ENCODE assay signal across 8 cellular contexts in genomic region chr5:174935854-174936474, GRCh38.
A peak's percentile ranks its signal among the peaks of the same experiment; 100 is the strongest.
DNase-seq lines count a peak whose midpoint lies in the region; ATAC-seq and TF ChIP-seq lines count a peak whose summit lies in the region.

No MANE protein-coding gene starts in this region.

- no peaks in the 10 kb centered on the region for H3K27me3 ChIP-seq in BJ (ENCODE audit: control insufficient read depth, insufficient read depth, low read length)

- no peak overlapping the region for H3K27ac Mint-ChIP-seq in activated T-cell treated with anti-CD3 and anti-CD28 coated beads, Interleukin-2, amount 50 U/mL, for 24 hours

- no peak for ATAC-seq in GM19351 (IDR thresholded peaks at IDR 0.05; ENCODE audit: unreplicated experiment)

- H3K4me1 Mint-ChIP-seq in activated T-cell treated with anti-CD3 and anti-CD28 coated beads, Interleukin-2, amount 50 U/mL, for 24 hours (ENCODE audit: low read depth), result no peaks in the 10 kb centered on the region

- no peaks in the 10 kb centered on the region for H3K36me3 Mint-ChIP-seq in activated T-cell treated with anti-CD3 and anti-CD28 coated beads, Interleukin-2, amount 50 U/mL, for 24 hours (ENCODE audit: low read depth)

- H3K4me3 Mint-ChIP-seq in activated T-cell treated with anti-CD3 and anti-CD28 coated beads, Interleukin-2, amount 50 U/mL, for 24 hours, result no peak overlapping the region

- H3K4me3 ChIP-seq in BJ (ENCODE audit: low read depth, low read length) (no peak overlapping the region), foreskin fibroblast (ENCODE audit: low read depth in 1 of 2, low read length in 2 of 2) (no peak overlapping the region)

- H3K9me3 Mint-ChIP-seq in activated T-cell treated with anti-CD3 and anti-CD28 coated beads, Interleukin-2, amount 50 U/mL, for 24 hours, result peaks cover 2% of the 10 kb centered on the region

- no peaks in the 10 kb centered on the region for H3K36me3 ChIP-seq in BJ (ENCODE audit: control insufficient read depth, insufficient read depth, low read length)

- TF ChIP-seq CTCF in BJ (IDR thresholded peaks at IDR 0.05; ENCODE audit: insufficient read depth, low read depth, low read length), result peak; percentile 92
- peak; percentile 89 for TF ChIP-seq CTCF in foreskin fibroblast (IDR thresholded peaks at IDR 0.05; ENCODE audit: low read depth, low read length)

- no peak for DNase-seq in BJ (ENCODE audit: low read depth)
- peak; percentile 14 for DNase-seq in GM19238 (ENCODE audit: insufficient read length, low spot score)
- DNase-seq in NCI-H526 (lab: John Stamatoyannopoulos, UW), result peak; percentile 50 to 62
- peak; percentile 60 for DNase-seq in activated T-cell treated with anti-CD3 and anti-CD28 coated beads, Interleukin-2, amount 50 U/mL, for 24 hours
- DNase-seq in foreskin fibroblast, result peak; percentile 5 to 62
- DNase-seq in occipital lobe (lab: John Stamatoyannopoulos, UW), result peak; percentile 28
- DNase-seq in NCI-H1436 (lab: John Stamatoyannopoulos, UW), result no peak

- peaks cover 30% of the 10 kb centered on the region for H3K27me3 Mint-ChIP-seq in activated T-cell treated with anti-CD3 and anti-CD28 coated beads, Interleukin-2, amount 50 U/mL, for 24 hours

- CTCF ChIA-PET in BJ (lab: Yijun Ruan, JAX), result interaction anchor here (0.5 to 3.0 kb wide), 11 partner anchors 22 to 609 kb away, joined by 3 to 26 read pairs (median 3); no protein-coding TSS in a partner anchor

- POLR2A ChIA-PET in BJ (lab: Charles Lee), result no interaction called here

Comparison
In these comparisons a context has a peak if more than half of its experiments do, and no peak if none do; other contexts are left out.
1. DNase-seq: peak in GM19238 (single experiment), NCI-H526 (2 of 2), activated T-cell treated with anti-CD3 and anti-CD28 coated beads, Interleukin-2, amount 50 U/mL, for 24 hours (single experiment), foreskin fibroblast (2 of 2) and occipital lobe (single experiment); none in BJ (single experiment) and NCI-H1436 (single experiment).